ENCODE assay signal across 8 cellular contexts in the genomic region with DNA sequence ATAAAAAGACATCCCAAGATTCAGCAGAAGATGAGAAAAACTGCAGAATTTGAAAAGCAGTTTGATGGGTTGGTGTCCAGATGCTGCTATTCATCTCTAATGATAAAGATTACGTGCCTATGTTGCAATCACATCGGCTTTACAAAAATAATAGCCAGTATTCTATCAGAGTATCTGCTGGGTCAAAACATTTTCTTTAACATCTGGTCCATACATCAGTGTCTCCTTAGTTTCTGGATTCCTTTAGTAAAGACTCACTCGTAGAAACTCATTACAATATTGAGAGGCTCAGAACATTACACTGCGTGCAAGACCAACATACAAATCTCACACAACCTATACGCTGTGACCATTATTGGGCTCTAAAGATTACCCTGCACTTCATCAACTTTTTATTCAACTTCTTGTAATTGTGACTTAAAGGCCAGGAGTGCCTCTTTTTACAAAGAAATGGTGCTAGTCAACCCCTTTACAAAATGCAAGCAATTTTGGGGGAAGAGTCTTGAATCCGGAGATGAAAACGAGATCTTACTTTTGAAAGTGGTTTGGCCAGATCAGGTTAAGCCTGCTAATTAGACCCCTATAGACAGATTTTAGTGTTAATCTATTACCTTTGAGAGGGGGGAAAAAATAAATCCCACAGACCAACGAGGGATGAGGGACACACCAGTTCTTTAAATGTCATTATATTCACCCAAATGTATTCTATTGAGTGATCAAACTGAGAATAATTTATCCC. TPM values are rescaled to one million over a fixed set of nuclear protein-coding genes. Genes with fewer than 3 reads are reported as not detected.
DNase-seq lines count a peak whose midpoint lies in the region; ATAC-seq, FAIRE-seq and TF ChIP-seq lines count a peak whose summit lies in the region.

No MANE protein-coding gene starts in this region.

- H3K9me3 ChIP-seq in NT2/D1 (ENCODE audit: insufficient read depth, low read length): peaks cover 4% of the 10 kb centered on the region; the same call in 1 of the 2 replicates
- no peaks in the 10 kb centered on the region for H3K9me3 ChIP-seq in endodermal cell (ENCODE audit: control insufficient read depth, low read length)
- no peaks in the 10 kb centered on the region for H3K9me3 ChIP-seq in pancreas

- H3K27ac ChIP-seq in endodermal cell (ENCODE audit: low read depth, low read length) (no peak overlapping the region), pancreas (peak overlapping the region in 2 of 4 donors; percentile 98 to 100)

- 2 to 4% methylated on average over 6 to 7 of the region's 8 CpGs for WGBS in endodermal cell (ENCODE audit: insufficient coverage in 1 of 2, insufficient read length in 1 of 2), 2 experiments
- WGBS in pancreas, 2 donors: 1% methylated on average over 8 of the region's 8 CpGs

- peak overlapping the region; percentile 100 for H3K4me3 Mint-ChIP-seq in endodermal cell

- ATAC-seq in pancreas (no peak), HG03571 (IDR thresholded peaks at IDR 0.05; ENCODE audit: unreplicated experiment) (no peak), GM18868 (IDR thresholded peaks at IDR 0.05; ENCODE audit: unreplicated experiment) (no peak)

- H3K4me1 ChIP-seq in NT2/D1 (ENCODE audit: insufficient read depth, insufficient read length) (peaks cover 9% of the 10 kb centered on the region), endodermal cell (ENCODE audit: control insufficient read depth, insufficient read depth, low read length) (peaks cover 10% of the 10 kb centered on the region), pancreas (peaks cover 18 to 52% (median 26%) of the 10 kb centered on the region in 3 donors)

- intact Hi-C loops in pancreas (cut with DNase I): no loop called here

- peak; percentile 58 for DNase-seq in ELR (ENCODE audit: low read depth)
- no peak for DNase-seq in NT2/D1 (ENCODE audit: low read depth, low spot score)
- DNase-seq in endodermal cell: peak; percentile 14
- no peak for DNase-seq in pancreas
- DNase-seq in GF-D8 (lab: John Stamatoyannopoulos, UW): no peak
- DNase-seq in islet precursor cell: no peak

- H3K27me3 Mint-ChIP-seq in endodermal cell (ENCODE audit: insufficient read depth): peaks cover 3% of the 10 kb centered on the region

- H3K4me3 ChIP-seq in NT2/D1 (ENCODE audit: insufficient read length, low read depth) (peak overlapping the region; percentile 100), endodermal cell (ENCODE audit: low read length) (peak overlapping the region; percentile 92), pancreas (peak overlapping the region in 3 of 4 donors; percentile 65 to 99 (median 72))

- H3K4me1 Mint-ChIP-seq in endodermal cell: peaks cover 46% of the 10 kb centered on the region

- peaks cover 9% of the 10 kb centered on the region for H3K9me3 Mint-ChIP-seq in endodermal cell

- H3K36me3 ChIP-seq in NT2/D1 (ENCODE audit: insufficient read depth, insufficient read length, low read length) (peaks cover 43% of the 10 kb centered on the region), endodermal cell (ENCODE audit: control insufficient read depth, insufficient read depth, low read length) (peaks cover 52% of the 10 kb centered on the region), pancreas (no peaks in the 10 kb centered on the region)

- H3K36me3 Mint-ChIP-seq in endodermal cell (ENCODE audit: low read depth): peaks cover 40% of the 10 kb centered on the region

- H3K9ac ChIP-seq in NT2/D1 (ENCODE audit: insufficient read length, low read depth) (peak overlapping the region; percentile 100), endodermal cell (ENCODE audit: extremely low read depth, low read length, poor library complexity, severe bottlenecking) (peak overlapping the region; percentile 99)

- TF ChIP-seq CTCF in endodermal cell (conservative IDR thresholded peaks at IDR 0.05) (no peak), pancreas (IDR thresholded peaks at IDR 0.05) (no peak)

- H3K27me3 ChIP-seq in NT2/D1 (ENCODE audit: insufficient read depth, insufficient read length) (no peaks in the 10 kb centered on the region), endodermal cell (ENCODE audit: control insufficient read depth, insufficient read depth, low read length, poor library complexity, severe bottlenecking) (no peaks in the 10 kb centered on the region), pancreas (no peaks in the 10 kb centered on the region)

- peak overlapping the region; percentile 100 for H3K27ac Mint-ChIP-seq in endodermal cell

- no peak for FAIRE-seq in pancreas (lab: Jason Lieb, UNC)

RNA-seq across cellular contexts. Expression of a gene that starts 2.9 kb away (rescaled TPM):
- total RNA-seq in endodermal cell (100 to 1,000 TPM; 222 to 230 TPM), pancreas (10 to 100 TPM; 27.4 to 59.1 (median 47.3) TPM)
- 259 TPM for polyA plus RNA-seq in endodermal cell (2013, experiment 1 of 2)
- 232 TPM for polyA plus RNA-seq in endodermal cell (2013, experiment 2 of 2)
- polyA plus RNA-seq in pancreas: 10 to 100 TPM; 44.1 to 79.2 TPM

Comparison
In these comparisons a context has a peak if more than half of its experiments do, and no peak if none do; other contexts are left out.
1. DNase-seq: peak in ELR (single experiment) and endodermal cell (single experiment); none in NT2/D1 (single experiment), pancreas (0 of 6), GF-D8 (single experiment) and islet precursor cell (single experiment).
2. Peak in every context shown above with its lines, with median percentiles within 50 percentile points of each other: H3K4me3 ChIP-seq.